In genomic region chr17:62652251-62653001, GRCh38 we compare ENCODE assay signal across 8 cellular contexts.
A peak's percentile ranks its signal among the peaks of the same experiment; 100 is the strongest.
DNase-seq lines count a peak whose midpoint lies in the region; ATAC-seq lines count a peak whose summit lies in the region.

No MANE protein-coding gene starts in this region.

- peak overlapping the region; percentile 66 to 69 for H3K27ac Mint-ChIP-seq in stimulated activated naive CD8-positive, alpha-beta T cell treated with anti-CD3 and anti-CD28 coated beads, Interleukin-15, amount 100 ng/mL, for 72 hours

- no peaks in the 10 kb centered on the region for H3K9me3 Mint-ChIP-seq in stimulated activated naive CD8-positive, alpha-beta T cell treated with anti-CD3 and anti-CD28 coated beads, Interleukin-15, amount 100 ng/mL, for 72 hours

- peak; percentile 89 for DNase-seq in ELR (ENCODE audit: low read depth)
- peak; percentile 88 for DNase-seq in MV-4-11 (lab: John Stamatoyannopoulos, UW)
- peak; percentile 85 for DNase-seq in UCSD-AML1 (lab: John Stamatoyannopoulos, UW; ENCODE audit: unreplicated experiment)
- DNase-seq in ecto neural progenitor cell (ENCODE audit: low spot score) = peak; percentile 85
- peak; percentile 56 for DNase-seq in medulla oblongata (ENCODE audit: extremely low spot score)
- peak; percentile 44 to 58 for DNase-seq in stimulated activated naive CD8-positive, alpha-beta T cell treated with anti-CD3 and anti-CD28 coated beads, Interleukin-15, amount 100 ng/mL, for 72 hours
- DNase-seq in NCI-H187 (lab: John Stamatoyannopoulos, UW) = no peak

- H3K27me3 Mint-ChIP-seq in stimulated activated naive CD8-positive, alpha-beta T cell treated with anti-CD3 and anti-CD28 coated beads, Interleukin-15, amount 100 ng/mL, for 72 hours = peaks cover 36% of the 10 kb centered on the region

- peak; percentile 3 for ATAC-seq in stimulated activated naive CD8-positive, alpha-beta T cell treated with anti-CD3 and anti-CD28 coated beads, Interleukin-15, amount 100 ng/mL, for 72 hours
- no peak for ATAC-seq in GM18519 (IDR thresholded peaks at IDR 0.05; ENCODE audit: low FRiP score, unreplicated experiment)

- H3K4me1 Mint-ChIP-seq in stimulated activated naive CD8-positive, alpha-beta T cell treated with anti-CD3 and anti-CD28 coated beads, Interleukin-15, amount 100 ng/mL, for 72 hours = peaks cover 32% of the 10 kb centered on the region

- H3K4me3 Mint-ChIP-seq in stimulated activated naive CD8-positive, alpha-beta T cell treated with anti-CD3 and anti-CD28 coated beads, Interleukin-15, amount 100 ng/mL, for 72 hours = peak overlapping the region; percentile 87 to 91

Comparison
In these comparisons a context has a peak if more than half of its experiments do, and no peak if none do; other contexts are left out.
1. DNase-seq: peak in ELR (single experiment), MV-4-11 (single experiment), UCSD-AML1 (single experiment), ecto neural progenitor cell (single experiment), medulla oblongata (single experiment) and stimulated activated naive CD8-positive, alpha-beta T cell treated with anti-CD3 and anti-CD28 coated beads, Interleukin-15, amount 100 ng/mL, for 72 hours (2 of 2); none in NCI-H187 (0 of 2).